8 cellular contexts compared by ENCODE assay signal in the genomic region with DNA sequence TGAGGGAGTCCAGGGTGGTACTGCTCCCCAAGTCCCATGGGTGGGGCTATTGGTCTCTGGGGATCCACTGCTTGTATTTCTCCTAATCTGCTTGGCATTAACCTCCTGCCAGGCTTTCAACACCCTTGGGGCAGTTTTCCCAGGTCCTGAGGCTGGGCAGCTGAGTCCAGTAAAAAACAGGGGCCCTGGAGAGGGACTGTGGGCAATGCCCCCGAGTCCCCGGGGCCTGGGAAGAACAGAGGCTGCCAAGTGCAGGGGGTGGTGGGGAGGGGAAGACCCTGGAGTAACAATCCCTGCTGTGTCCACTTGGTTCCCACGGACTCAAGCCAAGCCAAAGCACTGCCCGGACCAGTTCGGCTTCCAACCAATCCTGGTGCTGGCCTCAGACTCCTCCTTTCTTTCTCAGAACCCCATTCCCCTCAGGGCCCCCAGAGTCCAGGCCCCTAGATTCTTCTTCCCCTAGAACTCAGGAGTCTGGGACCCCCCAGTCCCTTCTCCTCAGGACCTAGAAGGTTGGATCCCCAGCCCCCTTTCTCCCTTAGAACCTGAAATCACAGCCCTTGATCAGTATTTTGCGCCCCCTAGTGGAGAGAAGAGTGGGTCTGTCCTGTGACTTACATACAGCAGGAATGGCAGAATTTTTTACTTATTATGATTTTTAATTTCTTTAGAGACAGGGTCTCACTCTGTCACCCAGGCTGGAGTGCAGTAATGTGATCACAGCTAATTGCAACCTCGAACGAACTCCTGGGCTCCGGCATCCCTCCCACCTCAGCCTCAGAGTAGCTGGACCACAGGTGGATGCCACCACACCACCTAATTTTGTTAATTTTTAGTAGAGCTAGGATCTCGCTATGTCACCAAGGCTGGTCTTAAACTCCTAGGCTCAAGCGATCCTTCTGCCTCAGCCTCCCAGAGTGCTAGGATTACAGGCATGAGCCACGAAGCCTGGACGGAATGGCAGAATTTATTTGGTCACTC. TPM values are rescaled to one million over a fixed set of nuclear protein-coding genes. Genes with fewer than 3 reads are reported as not detected.
A peak's percentile ranks its signal among the peaks of the same experiment; 100 is the strongest.
DNase-seq lines count a peak whose midpoint lies in the region; ATAC-seq and TF ChIP-seq lines count a peak whose summit lies in the region.

No MANE protein-coding gene starts in this region.

- WGBS in gastroesophageal sphincter (ENCODE audit: low coverage in 1 of 2), 2 donors = 43 to 49% methylated on average over 6 to 9 of the region's 13 CpGs

- peaks cover 13% of the 10 kb centered on the region for H3K4me1 Mint-ChIP-seq in progenitor cell of endocrine pancreas (ENCODE audit: low read depth)

- POLR2A ChIA-PET in RWPE1 (lab: Yijun Ruan, JAX; ENCODE audit: low non-redundant PET) = no interaction called here

- no peaks in the 10 kb centered on the region for H3K9me3 ChIP-seq in gastroesophageal sphincter

- CTCF ChIA-PET in RWPE1 (lab: Yijun Ruan, JAX) = interaction anchor here (0.5 to 1.6 kb wide), 9 partner anchors 35 to 1701 kb away, joined by 3 to 9 read pairs (median 3); no protein-coding TSS in a partner anchor

- H3K27ac ChIP-seq in RWPE1 = peak overlapping the region; percentile 61
- H3K27ac ChIP-seq in gastroesophageal sphincter = peak overlapping the region in 3 of 4 donors; percentile 9 to 35 (median 23)

- no peaks in the 10 kb centered on the region for H3K27me3 Mint-ChIP-seq in progenitor cell of endocrine pancreas

- H3K27ac Mint-ChIP-seq in progenitor cell of endocrine pancreas = peak overlapping the region; percentile 86

- peaks cover 0 to 19% of the 10 kb centered on the region in 2 donors for H3K36me3 ChIP-seq in gastroesophageal sphincter

- no peak for TF ChIP-seq POLR2A in gastroesophageal sphincter (IDR thresholded peaks at IDR 0.05)

- H3K4me1 ChIP-seq in gastroesophageal sphincter = peaks cover 6 to 45% (median 19%) of the 10 kb centered on the region in 3 donors

- no peak overlapping the region for H3K4me3 ChIP-seq in gastroesophageal sphincter

- peak overlapping the region; percentile 7 for H3K4me3 Mint-ChIP-seq in progenitor cell of endocrine pancreas (ENCODE audit: low read depth)

- no peaks in the 10 kb centered on the region for H3K9me3 Mint-ChIP-seq in progenitor cell of endocrine pancreas (ENCODE audit: low read depth)

- peak; percentile 32 for DNase-seq in DMS79 treated with DMSO at 0.1 percent for 48 hours (lab: John Stamatoyannopoulos, UW)
- DNase-seq in RWPE1 (ENCODE audit: low spot score) = peak; percentile 84
- DNase-seq in activated naive CD4-positive, alpha-beta T cell treated with Interleukin-2 at 50 U/mL for 16 hours = peak; percentile 50
- peak; percentile 51 for DNase-seq in progenitor cell of endocrine pancreas (ENCODE audit: low spot score, unreplicated experiment)

- no peaks in the 10 kb centered on the region for H3K36me3 Mint-ChIP-seq in progenitor cell of endocrine pancreas (ENCODE audit: insufficient read depth)

- ATAC-seq in gastroesophageal sphincter (no peak), HG03432 (IDR thresholded peaks at IDR 0.05; ENCODE audit: unreplicated experiment) (no peak), HG02970 (IDR thresholded peaks at IDR 0.05; ENCODE audit: low FRiP score, unreplicated experiment) (no peak)

- TF ChIP-seq CTCF in LNCAP (IDR thresholded peaks at IDR 0.05) (peak; percentile 69), RWPE1 (conservative IDR thresholded peaks at IDR 0.05; ENCODE audit: low read depth) (peak; percentile 88), gastroesophageal sphincter (IDR thresholded peaks at IDR 0.05) (peak in 3 of 4 experiments; percentile 74 to 85 (median 83)), progenitor cell of endocrine pancreas (IDR thresholded peaks at IDR 0.05; ENCODE audit: unreplicated experiment) (peak; percentile 96)

- H3K27me3 ChIP-seq in gastroesophageal sphincter = no peaks in the 10 kb centered on the region

- no peak for TF ChIP-seq EP300 in gastroesophageal sphincter (IDR thresholded peaks at IDR 0.05)

RNA-seq across cellular contexts. Expression of a gene that starts 3.7 kb away (rescaled TPM):
- 10 to 100 TPM; 41.7 to 76.3 (median 43.2) TPM for total RNA-seq in gastroesophageal sphincter
- total RNA-seq in progenitor cell of endocrine pancreas = 95.5 and 98.8 TPM in 2 replicates

RNA-seq across cellular contexts. Expression of a gene that starts 5.6 kb away (rescaled TPM):
- not detected for total RNA-seq in gastroesophageal sphincter
- not detected in 2 replicates for total RNA-seq in progenitor cell of endocrine pancreas

RNA-seq across cellular contexts. Expression of a gene that starts 9.4 kb away (rescaled TPM):
- total RNA-seq in gastroesophageal sphincter (not detected), progenitor cell of endocrine pancreas (not detected in 2 replicates)

RNA-seq across cellular contexts. Expression of a gene that starts 37.1 kb away (rescaled TPM):
- total RNA-seq in gastroesophageal sphincter = 1 to 10 TPM in 2 of 4 donors, not detected in 2; 2.2 to 4.8 TPM
- total RNA-seq in progenitor cell of endocrine pancreas = 85.5 and 89.4 TPM in 2 replicates

RNA-seq across cellular contexts. Expression of a gene that starts 45.9 kb away (rescaled TPM):
- total RNA-seq in gastroesophageal sphincter = 10 to 100 TPM in 3 of 4 donors, 1 to 10 TPM in 1; 7.8 to 44.4 (median 31.7) TPM
- 198 and 233 TPM in 2 replicates for total RNA-seq in progenitor cell of endocrine pancreas

Comparison
In these comparisons a context has a peak if more than half of its experiments do, and no peak if none do; other contexts are left out.
1. DNase-seq: peak in every context shown above with its lines; median percentile 84 in RWPE1; 51 in progenitor cell of endocrine pancreas; 50 in activated naive CD4-positive, alpha-beta T cell treated with Interleukin-2 at 50 U/mL for 16 hours; 32 in DMS79 treated with DMSO at 0.1 percent for 48 hours.